ENCODE assay signal across 36 cellular contexts in genomic region chr13:84933797-84934196, GRCh38.
"Had no signal": no experiment of that assay in that cellular context is flagged by ENCODE, and none has a peak within 500 bp of the region (broad histone marks: within the 10 kb centered on the region; RNA-seq: fewer than 3 reads in every experiment).

No MANE protein-coding gene starts in this region.

- H3K36me3 Mint-ChIP-seq: activated CD8-positive, alpha-beta memory T cell treated with anti-CD3 and anti-CD28 coated beads, Interleukin-2, amount 10 ng/mL, durations not matched to agents 7 days and 5 days; activated naive CD4-positive, alpha-beta T cell treated with anti-CD3 and anti-CD28 coated beads, Interleukin-2, amount 10 ng/mL, durations not matched to agents 7 days and 5 days; activated naive CD8-positive, alpha-beta T cell; brain had no signal

- ATAC-seq: activated CD8-positive, alpha-beta memory T cell treated with anti-CD3 and anti-CD28 coated beads, Interleukin-2, amount 10 ng/mL, durations not matched to agents 7 days and 5 days; activated naive CD8-positive, alpha-beta T cell treated with anti-CD3 and anti-CD28 coated beads, Interleukin-2, amount 50 U/mL, for 24 hours; Panc1 had no signal

- FAIRE-seq: bronchial epithelial cell had no signal

- DNase-seq: activated CD4-positive, alpha-beta memory T cell treated with anti-CD3 and anti-CD28 coated beads, Interleukin-2, amount 10 ng/mL, durations not matched to agents 7 days and 5 days; activated CD4-positive, alpha-beta T cell treated with anti-CD3 and anti-CD28 coated beads for 1 hour; activated CD4-positive, alpha-beta T cell treated with anti-CD3 and anti-CD28 coated beads for 48 hours; activated CD4-positive, CD25-positive, alpha-beta regulatory T cell; activated CD8-positive, alpha-beta memory T cell treated with anti-CD3 and anti-CD28 coated beads for 24 hours; activated CD8-positive, alpha-beta memory T cell treated with anti-CD3 and anti-CD28 coated beads, Interleukin-2, amount 10 ng/mL, durations not matched to agents 7 days and 5 days; activated CD8-positive, alpha-beta memory T cell treated with anti-CD3 and anti-CD28 coated beads, Interleukin-2, amount 50 U/mL, for 48 hours; activated effector memory CD4-positive, alpha-beta T cell treated with Interleukin-2 at 50 U/mL for 16 hours; activated naive CD4-positive, alpha-beta T cell treated with anti-CD3 and anti-CD28 coated beads, Interleukin-2, amount 10 ng/mL, durations not matched to agents 7 days and 5 days; activated naive CD8-positive, alpha-beta T cell treated with anti-CD3 and anti-CD28 coated beads, Interleukin-2, amount 50 U/mL, for 24 hours; activated T-cell treated with anti-CD3 and anti-CD28 coated beads, Interleukin-2, amount 50 U/mL, for 48 hours; anterior cingulate cortex; caudate nucleus; cerebellar nuclear complex; NCI-H1048; NCI-H1105 treated with DMSO at 0.1 percent for 48 hours; NCI-H1436; NCI-H1694; NCI-H1930; NCI-H2081 treated with DMSO at 0.1 percent for 48 hours; NCI-H2171; NCI-H510A; NCI-H526; NCI-H748 treated with DMSO at 0.1 percent for 48 hours; NK-92 treated with Interleukin-12 subunit alpha and Interleukin-12 subunit beta, amount 100 ng/mL, for 24 hours; SW 1271; T-helper 1 cell; T-helper 2 cell; T-helper 9 cell; WERI-Rb-1 had no signal

- H3K27ac Mint-ChIP-seq: activated CD4-positive, alpha-beta memory T cell treated with anti-CD3 and anti-CD28 coated beads, Interleukin-2, amount 10 ng/mL, durations not matched to agents 7 days and 5 days; activated CD8-positive, alpha-beta memory T cell treated with anti-CD3 and anti-CD28 coated beads, Interleukin-2, amount 10 ng/mL, durations not matched to agents 7 days and 5 days; activated naive CD4-positive, alpha-beta T cell treated with anti-CD3 and anti-CD28 coated beads, Interleukin-2, amount 10 ng/mL, durations not matched to agents 7 days and 5 days; activated naive CD8-positive, alpha-beta T cell; activated naive CD8-positive, alpha-beta T cell treated with anti-CD3 and anti-CD28 coated beads, Interleukin-2, amount 50 U/mL, for 24 hours; brain had no signal

- H3K27me3 Mint-ChIP-seq: activated CD4-positive, alpha-beta memory T cell treated with anti-CD3 and anti-CD28 coated beads, Interleukin-2, amount 10 ng/mL, durations not matched to agents 7 days and 5 days; activated CD8-positive, alpha-beta memory T cell treated with anti-CD3 and anti-CD28 coated beads, Interleukin-2, amount 10 ng/mL, durations not matched to agents 7 days and 5 days; activated naive CD4-positive, alpha-beta T cell treated with anti-CD3 and anti-CD28 coated beads, Interleukin-2, amount 10 ng/mL, durations not matched to agents 7 days and 5 days; activated naive CD8-positive, alpha-beta T cell; activated naive CD8-positive, alpha-beta T cell treated with anti-CD3 and anti-CD28 coated beads, Interleukin-2, amount 50 U/mL, for 24 hours; brain had no signal

- H3K4me3 Mint-ChIP-seq: activated CD4-positive, alpha-beta memory T cell treated with anti-CD3 and anti-CD28 coated beads, Interleukin-2, amount 10 ng/mL, durations not matched to agents 7 days and 5 days; activated CD8-positive, alpha-beta memory T cell treated with anti-CD3 and anti-CD28 coated beads, Interleukin-2, amount 10 ng/mL, durations not matched to agents 7 days and 5 days; activated naive CD4-positive, alpha-beta T cell treated with anti-CD3 and anti-CD28 coated beads, Interleukin-2, amount 10 ng/mL, durations not matched to agents 7 days and 5 days; activated naive CD8-positive, alpha-beta T cell; activated naive CD8-positive, alpha-beta T cell treated with anti-CD3 and anti-CD28 coated beads, Interleukin-2, amount 50 U/mL, for 24 hours; brain had no signal

- H3K9ac ChIP-seq: KMS-11 had no signal

- H3K36me3 ChIP-seq: SJSA1, WERI-Rb-1 had no signal

- H3K27ac ChIP-seq: KMS-11, SJSA1, WERI-Rb-1 had no signal

- H3K9me3 ChIP-seq: SJSA1 had no signal

- H3K9me3 Mint-ChIP-seq: activated CD4-positive, alpha-beta memory T cell treated with anti-CD3 and anti-CD28 coated beads, Interleukin-2, amount 10 ng/mL, durations not matched to agents 7 days and 5 days; activated naive CD4-positive, alpha-beta T cell treated with anti-CD3 and anti-CD28 coated beads, Interleukin-2, amount 10 ng/mL, durations not matched to agents 7 days and 5 days; activated naive CD8-positive, alpha-beta T cell treated with anti-CD3 and anti-CD28 coated beads, Interleukin-2, amount 50 U/mL, for 24 hours had no signal

- H3K4me2 ChIP-seq: KMS-11 had no signal

- H3K4me1 Mint-ChIP-seq: activated CD4-positive, alpha-beta memory T cell treated with anti-CD3 and anti-CD28 coated beads, Interleukin-2, amount 10 ng/mL, durations not matched to agents 7 days and 5 days; activated CD8-positive, alpha-beta memory T cell treated with anti-CD3 and anti-CD28 coated beads, Interleukin-2, amount 10 ng/mL, durations not matched to agents 7 days and 5 days; activated naive CD4-positive, alpha-beta T cell treated with anti-CD3 and anti-CD28 coated beads, Interleukin-2, amount 10 ng/mL, durations not matched to agents 7 days and 5 days had no signal

- H3K4me1 ChIP-seq: SJSA1 had no signal

- H3K4me3 ChIP-seq: SJSA1 had no signal
